ENCODE assay signal across 22 cellular contexts in the genomic region with DNA sequence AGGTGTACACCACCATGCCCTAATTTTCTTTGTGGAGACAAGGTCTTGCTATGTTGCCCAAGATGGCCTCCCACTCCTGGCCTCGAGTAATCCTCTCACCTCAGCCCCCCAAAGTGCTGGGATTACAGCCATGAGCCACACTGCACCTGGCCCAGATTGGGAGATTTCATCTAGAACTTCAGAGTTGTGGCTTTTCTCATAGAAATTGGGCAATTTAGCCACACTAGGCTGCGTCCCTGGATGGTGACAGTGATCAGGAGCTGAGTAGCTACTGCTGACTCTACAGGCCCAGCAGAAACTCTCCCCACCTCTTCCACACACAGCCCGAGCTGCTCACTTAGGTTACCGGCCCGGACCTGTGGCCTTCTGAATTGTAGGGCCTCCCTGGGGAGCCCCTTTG. TPM values are rescaled to one million over a fixed set of nuclear protein-coding genes. Genes with fewer than 3 reads are reported as not detected.
"Had no signal": no experiment of that assay in that cellular context is flagged by ENCODE, and none has a peak within 500 bp of the region (broad histone marks: within the 10 kb centered on the region; RNA-seq: fewer than 3 reads in every experiment).

No MANE protein-coding gene starts in this region.

- H3K4me3 ChIP-seq: cardiac muscle cell, dorsolateral prefrontal cortex, gastroesophageal sphincter, heart right ventricle, right atrium auricular region, skin epidermis, suprapubic skin had no signal

- ATAC-seq: activated CD8-positive, alpha-beta memory T cell treated with anti-CD3 and anti-CD28 coated beads, Interleukin-2, amount 10 ng/mL, durations not matched to agents 7 days and 5 days; gastroesophageal sphincter; heart right ventricle; natural killer cell treated with Interleukin-12 subunit alpha and Interleukin-12 subunit beta and Interleukin-15 and Interleukin-18, amount 100 ng/mL, for 72 hours had no signal

- H3K36me3 ChIP-seq: cardiac muscle cell, gastroesophageal sphincter, heart right ventricle, right atrium auricular region, suprapubic skin had no signal

- H3K9me3 Mint-ChIP-seq: endodermal cell; natural killer cell treated with Interleukin-12 subunit alpha and Interleukin-12 subunit beta and Interleukin-15 and Interleukin-18, amount 100 ng/mL, for 72 hours; stimulated activated naive CD8-positive, alpha-beta T cell treated with anti-CD3 and anti-CD28 coated beads, Interleukin-15, Interleukin-2, amounts not matched to agents 100 ng/mL and 50 ng/mL, for 24 hours; T-helper 2 cell treated with Interferon-gamma antibody and Interleukin-4, amounts not matched to agents 5 μg/mL and 100 μg/mL, for 36 hours had no signal

- H3K9me3 ChIP-seq: gastroesophageal sphincter, heart right ventricle, right atrium auricular region, suprapubic skin had no signal

- H3K36me3 Mint-ChIP-seq: activated CD8-positive, alpha-beta memory T cell treated with anti-CD3 and anti-CD28 coated beads, Interleukin-2, amount 10 ng/mL, durations not matched to agents 7 days and 5 days; natural killer cell treated with Interleukin-12 subunit alpha and Interleukin-12 subunit beta and Interleukin-15 and Interleukin-18, amount 100 ng/mL, for 72 hours had no signal

- DNase-seq: activated CD8-positive, alpha-beta memory T cell treated with anti-CD3 and anti-CD28 coated beads, Interleukin-2, amount 10 ng/mL, durations not matched to agents 7 days and 5 days; activated effector memory CD4-positive, alpha-beta T cell treated with Interleukin-2 at 50 U/mL for 16 hours; activated naive CD4-positive, alpha-beta T cell treated with anti-CD3 and anti-CD28 coated beads, Interleukin-2, amount 50 U/mL, for 16 hours; activated T-cell treated with anti-CD3 and anti-CD28 coated beads, Interleukin-2, amount 50 U/mL, for 1 hour; dorsolateral prefrontal cortex; endodermal cell; heart right ventricle; stimulated activated CD4-positive, alpha-beta T cell treated with anti-CD3 and anti-CD28 coated beads, Interleukin-15, amount 100 ng/mL, for 24 hours; stimulated activated CD4-positive, alpha-beta T cell treated with anti-CD3 and anti-CD28 coated beads, Interleukin-4, amount 100 ng/mL, for 24 hours; trophoblast cell had no signal

- H3K4me1 ChIP-seq: right atrium auricular region had no signal

- H3K27ac ChIP-seq: cardiac muscle cell, dorsolateral prefrontal cortex, gastroesophageal sphincter, heart right ventricle, right atrium auricular region, skin epidermis, suprapubic skin had no signal

- H3K4me3 Mint-ChIP-seq: activated CD8-positive, alpha-beta memory T cell treated with anti-CD3 and anti-CD28 coated beads, Interleukin-2, amount 10 ng/mL, durations not matched to agents 7 days and 5 days; endodermal cell; natural killer cell treated with Interleukin-12 subunit alpha and Interleukin-12 subunit beta and Interleukin-15 and Interleukin-18, amount 100 ng/mL, for 72 hours; stimulated activated naive CD8-positive, alpha-beta T cell treated with anti-CD3 and anti-CD28 coated beads, Interleukin-15, Interleukin-2, amounts not matched to agents 100 ng/mL and 50 ng/mL, for 24 hours; T-helper 2 cell treated with Interferon-gamma antibody and Interleukin-4, amounts not matched to agents 5 μg/mL and 100 μg/mL, for 36 hours had no signal

- H3K27me3 Mint-ChIP-seq: activated CD8-positive, alpha-beta memory T cell treated with anti-CD3 and anti-CD28 coated beads, Interleukin-2, amount 10 ng/mL, durations not matched to agents 7 days and 5 days; stimulated activated naive CD8-positive, alpha-beta T cell treated with anti-CD3 and anti-CD28 coated beads, Interleukin-15, Interleukin-2, amounts not matched to agents 100 ng/mL and 50 ng/mL, for 24 hours had no signal

- H3K27ac Mint-ChIP-seq: activated CD8-positive, alpha-beta memory T cell treated with anti-CD3 and anti-CD28 coated beads, Interleukin-2, amount 10 ng/mL, durations not matched to agents 7 days and 5 days; endodermal cell; progenitor cell of endocrine pancreas; T-helper 2 cell treated with Interferon-gamma antibody and Interleukin-4, amounts not matched to agents 5 μg/mL and 100 μg/mL, for 36 hours had no signal

RNA-seq across cellular contexts. Expression of a gene that starts 7.7 kb away (rescaled TPM):
- total RNA-seq: activated CD8-positive, alpha-beta memory T cell treated with anti-CD3 and anti-CD28 coated beads, Interleukin-2, amount 10 ng/mL, durations not matched to agents 7 days and 5 days; cardiac muscle cell; dorsolateral prefrontal cortex; endodermal cell; gastroesophageal sphincter; heart right ventricle; lower leg skin; mesenteric fat pad; natural killer cell treated with Interleukin-12 subunit alpha and Interleukin-12 subunit beta and Interleukin-15 and Interleukin-18, amount 100 ng/mL, for 72 hours; omental fat pad; progenitor cell of endocrine pancreas; right atrium auricular region; suprapubic skin had no signal

RNA-seq across cellular contexts. Expression of a gene that starts 8.5 kb away (rescaled TPM):
- total RNA-seq: cardiac muscle cell; dorsolateral prefrontal cortex; endodermal cell; mesenteric fat pad; natural killer cell treated with Interleukin-12 subunit alpha and Interleukin-12 subunit beta and Interleukin-15 and Interleukin-18, amount 100 ng/mL, for 72 hours; omental fat pad; progenitor cell of endocrine pancreas; right atrium auricular region had no signal

RNA-seq across cellular contexts. Expression of a gene that starts 16.6 kb away (rescaled TPM):
- total RNA-seq: mesenteric fat pad had no signal
